ENCODE assay signal across 21 cellular contexts in genomic region chr9:94773655-94774054, GRCh38.
"Had no signal": no experiment of that assay in that cellular context is flagged by ENCODE, and none has a peak within 500 bp of the region (broad histone marks: within the 10 kb centered on the region; RNA-seq: fewer than 3 reads in every experiment).

No MANE protein-coding gene starts in this region.

- H3K4me3 Mint-ChIP-seq: activated naive CD8-positive, alpha-beta T cell treated with anti-CD3 and anti-CD28 coated beads for 36 hours; dendritic cell treated with granulocyte-macrophage colony-stimulating factor and Interleukin-4, amounts not matched to agents 40 ng/mL and 50 ng/mL, for 4 days; natural killer cell; stimulated activated naive CD8-positive, alpha-beta T cell treated with anti-CD3 and anti-CD28 coated beads, Interleukin-15, Interleukin-2, amounts not matched to agents 100 ng/mL and 50 ng/mL, for 24 hours had no signal

- H3K27ac ChIP-seq: ovary, prostate gland, transverse colon, uterus had no signal

- H3K4me1 ChIP-seq: prostate gland, uterus had no signal

- H3K9me3 ChIP-seq: ovary, prostate gland, transverse colon, uterus had no signal

- H3K36me3 ChIP-seq: ovary, prostate gland, transverse colon, uterus had no signal

- DNase-seq: activated CD4-positive, alpha-beta T cell treated with anti-CD3 and anti-CD28 coated beads for 4 hours; activated CD4-positive, alpha-beta T cell treated with anti-CD3 and anti-CD28 coated beads, Interleukin-2, amount 50 U/mL, for 48 hours; activated CD4-positive, CD25-positive, alpha-beta regulatory T cell; activated CD8-positive, alpha-beta memory T cell treated with anti-CD3 and anti-CD28 coated beads, Interleukin-2, amount 50 U/mL, for 48 hours; activated naive CD4-positive, alpha-beta T cell treated with Interleukin-2 at 50 U/mL for 16 hours; activated naive CD8-positive, alpha-beta T cell treated with anti-CD3 and anti-CD28 coated beads for 36 hours; activated T-cell treated with anti-CD3 and anti-CD28 coated beads, Interleukin-2, amount 50 U/mL, for 48 hours; effector memory CD4-positive, alpha-beta T cell; foreskin melanocyte; kidney glomerular epithelial cell; left ventricle myocardium superior; natural killer cell; ovary; stimulated activated CD4-positive, alpha-beta T cell treated with anti-CD3 and anti-CD28 coated beads, Interleukin-12 subunit alpha, Interleukin-12 subunit beta, amount 100 ng/mL, for 4 hours; stimulated activated CD4-positive, alpha-beta T cell treated with anti-CD3 and anti-CD28 coated beads, Interleukin-1b, Interleukin-23, amount 100 ng/mL, for 48 hours; T-helper 9 cell; transverse colon; uterus had no signal

- H3K27me3 ChIP-seq: ovary, transverse colon, uterus had no signal

- H3K27ac Mint-ChIP-seq: activated naive CD8-positive, alpha-beta T cell treated with anti-CD3 and anti-CD28 coated beads for 36 hours; dendritic cell treated with granulocyte-macrophage colony-stimulating factor and Interleukin-4, amounts not matched to agents 40 ng/mL and 50 ng/mL, for 4 days; natural killer cell; stimulated activated naive CD8-positive, alpha-beta T cell treated with anti-CD3 and anti-CD28 coated beads, Interleukin-15, Interleukin-2, amounts not matched to agents 100 ng/mL and 50 ng/mL, for 24 hours had no signal

- ATAC-seq: left ventricle myocardium superior, natural killer cell had no signal

- H3K4me3 ChIP-seq: ovary, prostate gland, transverse colon, uterus had no signal

- H3K9me3 Mint-ChIP-seq: activated naive CD8-positive, alpha-beta T cell treated with anti-CD3 and anti-CD28 coated beads for 36 hours; dendritic cell treated with granulocyte-macrophage colony-stimulating factor and Interleukin-4, amounts not matched to agents 40 ng/mL and 50 ng/mL, for 4 days; natural killer cell; stimulated activated naive CD8-positive, alpha-beta T cell treated with anti-CD3 and anti-CD28 coated beads, Interleukin-15, Interleukin-2, amounts not matched to agents 100 ng/mL and 50 ng/mL, for 24 hours had no signal

- H3K36me3 Mint-ChIP-seq: natural killer cell had no signal

- H3K27me3 Mint-ChIP-seq: activated naive CD8-positive, alpha-beta T cell treated with anti-CD3 and anti-CD28 coated beads for 36 hours; dendritic cell treated with granulocyte-macrophage colony-stimulating factor and Interleukin-4, amounts not matched to agents 40 ng/mL and 50 ng/mL, for 4 days; stimulated activated naive CD8-positive, alpha-beta T cell treated with anti-CD3 and anti-CD28 coated beads, Interleukin-15, Interleukin-2, amounts not matched to agents 100 ng/mL and 50 ng/mL, for 24 hours had no signal
